ENCODE assay signal across 1 cellular context in genomic region chr10:7401156-7401555, GRCh38.
A peak's percentile ranks its signal among the peaks of the same experiment; 100 is the strongest.
TF ChIP-seq lines count a peak whose summit lies in the region.

No MANE protein-coding gene starts in this region.

TF ChIP-seq in HepG2, 621 proteins besides CTCF, POLR2A, EP300 and RAD21 (continued from another document):
- TF ChIP-seq SP1 (IDR thresholded peaks at IDR 0.05) (no peak), SP1 (CRISPR knock-in tag; IDR thresholded peaks at IDR 0.05) (no peak), HDAC2 (CRISPR knock-in tag; IDR thresholded peaks at IDR 0.05) (no peak), NR2C2 (CRISPR knock-in tag; IDR thresholded peaks at IDR 0.05; ENCODE audit: borderline replicate concordance) (peak; percentile 91), ZSCAN20 (CRISPR knock-in tag; IDR thresholded peaks at IDR 0.05; ENCODE audit: borderline replicate concordance) (no peak), MBNL3 (CRISPR knock-in tag; conservative IDR thresholded peaks at IDR 0.05) (no peak)
